In genomic region chr16:31873556-31874353, GRCh38 we compare ENCODE assay signal across 1 cellular context.
TF ChIP-seq lines count a peak whose summit lies in the region.

ZNF267 (plus strand) TSS chr16:31873807; CDS start chr16:31873967, 160 bp downstream.

TF ChIP-seq in HepG2, 621 proteins besides CTCF, POLR2A, EP300 and RAD21 (continued from another document and continues in another):
- TF ChIP-seq ZBTB2 (CRISPR knock-in tag; IDR thresholded peaks at IDR 0.05; ENCODE audit: low read depth), result peak; percentile 46; the same call in 1 of the 2 replicates
- TF ChIP-seq CREB3 (CRISPR knock-in tag; IDR thresholded peaks at IDR 0.05), result no peak
- peak; percentile 73; the same call in 1 of the 2 replicates for TF ChIP-seq YEATS4 (CRISPR knock-in tag; IDR thresholded peaks at IDR 0.05; ENCODE audit: borderline replicate concordance)
- TF ChIP-seq GABPA (IDR thresholded peaks at IDR 0.05; ENCODE audit: low read depth, low read length), result peak; percentile 43
- TF ChIP-seq GABPA (CRISPR knock-in tag; IDR thresholded peaks at IDR 0.05; ENCODE audit: low read depth), result peak; percentile 70
- TF ChIP-seq SALL1 (CRISPR knock-in tag; IDR thresholded peaks at IDR 0.05), result peak; percentile 66
- peak; percentile 19; the same call in 1 of the 2 replicates for TF ChIP-seq THAP11 (CRISPR knock-in tag; IDR thresholded peaks at IDR 0.05)
- TF ChIP-seq ARID2 (CRISPR knock-in tag; IDR thresholded peaks at IDR 0.05; ENCODE audit: borderline replicate concordance), result 0 out of 2 replicates have a peak, but pooled peaks have one; percentile 49
- TF ChIP-seq KAT8 (CRISPR knock-in tag; IDR thresholded peaks at IDR 0.05), result peak; percentile 80
- no peak for TF ChIP-seq ZNF850 (CRISPR knock-in tag; conservative IDR thresholded peaks at IDR 0.05)
- peak; percentile 32; the same call in 1 of the 2 replicates for TF ChIP-seq MXD3 (CRISPR knock-in tag; IDR thresholded peaks at IDR 0.05)
- TF ChIP-seq SAP130 (CRISPR knock-in tag; IDR thresholded peaks at IDR 0.05; ENCODE audit: low read depth), result peak; percentile 80
- peak; percentile 73 for TF ChIP-seq CBX1 (IDR thresholded peaks at IDR 0.05; ENCODE audit: low read depth)
- no peak for TF ChIP-seq CENPT (CRISPR knock-in tag; IDR thresholded peaks at IDR 0.05; ENCODE audit: low read depth)
- 0 out of 2 replicates have a peak, but pooled peaks have one; percentile 63 for TF ChIP-seq EED (CRISPR knock-in tag; IDR thresholded peaks at IDR 0.05)
- TF ChIP-seq PHF21A (CRISPR knock-in tag; IDR thresholded peaks at IDR 0.05), result peak; percentile 74
- no peak for TF ChIP-seq RFX1 (IDR thresholded peaks at IDR 0.05)
- TF ChIP-seq HNF1B (CRISPR knock-in tag; IDR thresholded peaks at IDR 0.05), result peak; percentile 37; the same call in 1 of the 2 replicates
- 0 out of 2 replicates have a peak, but pooled peaks have one; percentile 51 for TF ChIP-seq ATF6 (CRISPR knock-in tag; conservative IDR thresholded peaks at IDR 0.05)
- peak; percentile 35; the same call in 1 of the 2 replicates for TF ChIP-seq MAX (IDR thresholded peaks at IDR 0.05)
- no peak for TF ChIP-seq ZNF260 (CRISPR knock-in tag; IDR thresholded peaks at IDR 0.05; ENCODE audit: borderline replicate concordance, low read depth)
- no peak for TF ChIP-seq BRCA1 (CRISPR knock-in tag; IDR thresholded peaks at IDR 0.05)
- 0 out of 2 replicates have a peak, but pooled peaks have one; percentile 50 for TF ChIP-seq CAMTA2 (CRISPR knock-in tag; IDR thresholded peaks at IDR 0.05; ENCODE audit: borderline replicate concordance)
- TF ChIP-seq U2AF1 (optimal IDR thresholded peaks at IDR 0.05; ENCODE audit: low read depth, low read length), result peak; percentile 68
- TF ChIP-seq ZNF446 (CRISPR knock-in tag; IDR thresholded peaks at IDR 0.05), result 0 out of 2 replicates have a peak, but pooled peaks have one; percentile 51
- TF ChIP-seq ZNF605 (CRISPR knock-in tag; IDR thresholded peaks at IDR 0.05), result peak; percentile 71; the same call in 1 of the 2 replicates
- peak; percentile 55 for TF ChIP-seq HOXA3 (CRISPR knock-in tag; IDR thresholded peaks at IDR 0.05)
- peak; percentile 65; the same call in 1 of the 2 replicates for TF ChIP-seq ZC3H13 (CRISPR knock-in tag; IDR thresholded peaks at IDR 0.05)
- TF ChIP-seq SRY (CRISPR knock-in tag; IDR thresholded peaks at IDR 0.05), result peak; percentile 86
- TF ChIP-seq GABPB1 (CRISPR knock-in tag; IDR thresholded peaks at IDR 0.05), result peak; percentile 84
- peak; percentile 70; the same call in 1 of the 2 replicates for TF ChIP-seq SNAPC4 (CRISPR knock-in tag; IDR thresholded peaks at IDR 0.05)
- TF ChIP-seq YY1 (IDR thresholded peaks at IDR 0.05; ENCODE audit: insufficient read depth, insufficient replicate concordance, low read depth, low read length), result peak; percentile 91
- peak; percentile 68; the same call in 1 of the 2 replicates for TF ChIP-seq NR0B2 (CRISPR knock-in tag; IDR thresholded peaks at IDR 0.05)
- TF ChIP-seq KDM2A (CRISPR knock-in tag; IDR thresholded peaks at IDR 0.05; ENCODE audit: borderline replicate concordance, low read depth), result peak; percentile 74
- TF ChIP-seq ZNF207 (IDR thresholded peaks at IDR 0.05; ENCODE audit: borderline replicate concordance), result no peak
- no peak for TF ChIP-seq PHB2 (IDR thresholded peaks at IDR 0.05; ENCODE audit: partially characterized antibody)
- TF ChIP-seq RFXANK (CRISPR knock-in tag; IDR thresholded peaks at IDR 0.05), result 0 out of 2 replicates have a peak, but pooled peaks have one; percentile 33
- TF ChIP-seq ZNF775 (CRISPR knock-in tag; IDR thresholded peaks at IDR 0.05; ENCODE audit: borderline replicate concordance), result no peak
- peak; percentile 26; the same call in 1 of the 2 replicates for TF ChIP-seq TBX2 (CRISPR knock-in tag; IDR thresholded peaks at IDR 0.05; ENCODE audit: borderline replicate concordance)
- TF ChIP-seq ZBED4 (CRISPR knock-in tag; IDR thresholded peaks at IDR 0.05; ENCODE audit: borderline replicate concordance), result peak; percentile 53; the same call in 1 of the 2 replicates
- TF ChIP-seq ZNF275 (CRISPR knock-in tag; IDR thresholded peaks at IDR 0.05; ENCODE audit: borderline replicate concordance), result peak; percentile 67
- no peak for TF ChIP-seq KAT2B (IDR thresholded peaks at IDR 0.05; ENCODE audit: borderline replicate concordance, low read depth, low read length)
- 0 out of 2 replicates have a peak, but pooled peaks have one; percentile 15 for TF ChIP-seq HOXD1 (CRISPR knock-in tag; IDR thresholded peaks at IDR 0.05)
- TF ChIP-seq MTF2 (CRISPR knock-in tag; IDR thresholded peaks at IDR 0.05; ENCODE audit: borderline replicate concordance), result peak; percentile 64; the same call in 1 of the 2 replicates
